Comparison of ENCODE assay signal across 20 cellular contexts in genomic region chr6:21309791-21310190, GRCh38.
A peak's percentile ranks its signal among the peaks of the same experiment; 100 is the strongest.
DNase-seq lines count a peak whose midpoint lies in the region; ATAC-seq and TF ChIP-seq lines count a peak whose summit lies in the region.
"Had no signal": no experiment of that assay in that cellular context is flagged by ENCODE, and none has a peak within 500 bp of the region (broad histone marks: within the 10 kb centered on the region; RNA-seq: fewer than 3 reads in every experiment).

No MANE protein-coding gene starts in this region.

- WGBS in right lobe of liver (ENCODE audit: insufficient coverage, low coverage, low lambda C conversion rate, missing lambda C conversion rate): 43% methylated on average over 11 of the region's 11 CpGs

- no peak overlapping the region for H3K9ac ChIP-seq in skeletal muscle satellite cell (ENCODE audit: low read depth, low read length)
- H3K9ac ChIP-seq: BLaER1 treated with 17β-estradiol and CSF1 and Interleukin-3, amounts not matched to agents 10 nM and 100 nM had no signal

- peaks cover 3% of the 10 kb centered on the region for H3K27me3 Mint-ChIP-seq in chondrocyte (ENCODE audit: low read depth)
- peaks cover 5% of the 10 kb centered on the region for H3K27me3 Mint-ChIP-seq in CD4-positive, alpha-beta T cell

- H3K9me3 ChIP-seq in right lobe of liver: no peaks in the 10 kb centered on the region
- H3K9me3 ChIP-seq in skeletal muscle satellite cell (replicated peaks; ENCODE audit: low read length): no peaks in the 10 kb centered on the region
- H3K9me3 ChIP-seq in CD4-positive, alpha-beta T cell (ENCODE audit: control insufficient read depth, low read length): no peaks in the 10 kb centered on the region
- H3K9me3 ChIP-seq: BLaER1 treated with 17β-estradiol and CSF1 and Interleukin-3, amounts not matched to agents 10 nM and 100 nM; pancreas had no signal

- no peaks in the 10 kb centered on the region for H3K27me3 ChIP-seq in right lobe of liver
- peaks cover 7% of the 10 kb centered on the region for H3K27me3 ChIP-seq in skeletal muscle satellite cell (ENCODE audit: control insufficient read depth, insufficient read depth, low read length)
- no peaks in the 10 kb centered on the region for H3K27me3 ChIP-seq in CD4-positive, alpha-beta T cell (ENCODE audit: control insufficient read depth, insufficient read depth, low read length)
- H3K27me3 ChIP-seq: BLaER1 treated with 17β-estradiol and CSF1 and Interleukin-3, amounts not matched to agents 10 nM and 100 nM; pancreas had no signal

- H3K4me3 ChIP-seq in right lobe of liver (peak overlapping the region in 2 of 3 donors; percentile 22 to 33), skeletal muscle satellite cell (ENCODE audit: low read length) (no peak overlapping the region)
- H3K4me3 ChIP-seq: BLaER1 treated with 17β-estradiol and CSF1 and Interleukin-3, amounts not matched to agents 10 nM and 100 nM; coronary artery; pancreas; skin epidermis had no signal

- TF ChIP-seq CTCF in chondrocyte (IDR thresholded peaks at IDR 0.05): no peak
- no peak for TF ChIP-seq CTCF in right lobe of liver (IDR thresholded peaks at IDR 0.05)
- TF ChIP-seq CTCF in CD4-positive, alpha-beta T cell (IDR thresholded peaks at IDR 0.05): no peak

- H3K4me3 Mint-ChIP-seq in chondrocyte (ENCODE audit: unreplicated experiment): peak overlapping the region; percentile 57
- no peak overlapping the region for H3K4me3 Mint-ChIP-seq in CD4-positive, alpha-beta T cell
- H3K4me3 Mint-ChIP-seq: activated CD4-positive, alpha-beta T cell treated with anti-CD3 and anti-CD28 coated beads for 36 hours had no signal

- peaks cover 4% of the 10 kb centered on the region for H3K4me1 Mint-ChIP-seq in chondrocyte (ENCODE audit: low read depth)
- no peaks in the 10 kb centered on the region for H3K4me1 Mint-ChIP-seq in CD4-positive, alpha-beta T cell (ENCODE audit: low read depth)
- H3K4me1 Mint-ChIP-seq: activated CD4-positive, alpha-beta T cell treated with anti-CD3 and anti-CD28 coated beads for 36 hours had no signal

- TF ChIP-seq POLR2A in right lobe of liver (IDR thresholded peaks at IDR 0.05): no peak

- no peak overlapping the region for H3K27ac ChIP-seq in right lobe of liver
- no peak overlapping the region for H3K27ac ChIP-seq in CD4-positive, alpha-beta T cell (ENCODE audit: low read depth, low read length)
- H3K27ac ChIP-seq: BLaER1 treated with 17β-estradiol and CSF1 and Interleukin-3, amounts not matched to agents 10 nM and 100 nM; coronary artery; pancreas; skin epidermis had no signal

- no peak overlapping the region for H3K27ac Mint-ChIP-seq in chondrocyte (ENCODE audit: unreplicated experiment)
- no peak overlapping the region for H3K27ac Mint-ChIP-seq in CD4-positive, alpha-beta T cell
- H3K27ac Mint-ChIP-seq: activated CD4-positive, alpha-beta T cell treated with anti-CD3 and anti-CD28 coated beads for 36 hours had no signal

- H3K4me2 ChIP-seq in skeletal muscle satellite cell (ENCODE audit: low read length): peak overlapping the region; percentile 34
- H3K4me2 ChIP-seq: BLaER1 treated with 17β-estradiol and CSF1 and Interleukin-3, amounts not matched to agents 10 nM and 100 nM had no signal

- peak; percentile 58 to 71 (median 62) for ATAC-seq in right lobe of liver
- ATAC-seq in CD4-positive, alpha-beta T cell (ENCODE audit: poor library complexity): no peak
- ATAC-seq: activated CD4-positive, alpha-beta T cell treated with anti-CD3 and anti-CD28 coated beads for 36 hours; pancreas; SK-N-SH treated with all-trans-retinoic acid at 6 μM for 48 hours had no signal

- POLR2A ChIA-PET in CD4-positive, alpha-beta T cell (lab: Charles Lee): no interaction called here

- H3K36me3 Mint-ChIP-seq in chondrocyte (ENCODE audit: low read depth): no peaks in the 10 kb centered on the region
- no peaks in the 10 kb centered on the region for H3K36me3 Mint-ChIP-seq in CD4-positive, alpha-beta T cell (ENCODE audit: low read depth)

- CTCF ChIA-PET in CD4-positive, alpha-beta T cell (lab: Charles Lee): interaction anchor here (0.6 kb wide), 1 partner anchor 177 kb away, joined by 3 read pairs; no protein-coding TSS in a partner anchor

- intact Hi-C loops in right lobe of liver (cut with DNase I): no loop called here
- intact Hi-C loops in CD4-positive, alpha-beta T cell (cut with DNase I, micrococcal nuclease): no loop called here

- H3K9me3 Mint-ChIP-seq in chondrocyte (ENCODE audit: low read depth): no peaks in the 10 kb centered on the region
- no peaks in the 10 kb centered on the region for H3K9me3 Mint-ChIP-seq in CD4-positive, alpha-beta T cell

- peaks cover 0 to 5% (median 0%) of the 10 kb centered on the region in 4 donors for H3K4me1 ChIP-seq in right lobe of liver
- H3K4me1 ChIP-seq in skeletal muscle satellite cell (ENCODE audit: control insufficient read depth, insufficient read depth, low read length): no peaks in the 10 kb centered on the region
- H3K4me1 ChIP-seq: BLaER1 treated with 17β-estradiol and CSF1 and Interleukin-3, amounts not matched to agents 10 nM and 100 nM; pancreas had no signal

- DNase-seq in NCI-H2227 (lab: John Stamatoyannopoulos, UW; ENCODE audit: unreplicated experiment) (peak; percentile 18), chondrocyte (ENCODE audit: low spot score) (no peak), right lobe of liver (no peak), SK-N-DZ (ENCODE audit: low spot score) (no peak), NCI-H1694 treated with DMSO at 0.1 percent for 48 hours (lab: John Stamatoyannopoulos, UW) (no peak)
- DNase-seq in CD4-positive, alpha-beta T cell: no peak
- DNase-seq in activated CD4-positive, alpha-beta T cell treated with anti-CD3 and anti-CD28 coated beads, Interleukin-2, amount 50 U/mL, for 48 hours: no peak
- DNase-seq: activated CD4-positive, alpha-beta T cell treated with anti-CD3 and anti-CD28 coated beads for 36 hours; activated CD8-positive, alpha-beta memory T cell treated with anti-CD3 and anti-CD28 coated beads, Interleukin-2, amount 50 U/mL, for 48 hours; activated gamma-delta T cell treated with Interleukin-2 at 50 U/mL for 16 hours; NCI-H1436 treated with DMSO at 0.1 percent for 48 hours; NCI-H226; NK-92 treated with Interleukin-12 subunit alpha and Interleukin-12 subunit beta, amount 100 ng/mL, for 24 hours; pancreas; stimulated activated CD4-positive, alpha-beta T cell treated with anti-CD3 and anti-CD28 coated beads, Interleukin-4, amount 100 ng/mL, for 24 hours had no signal

- H3K36me3 ChIP-seq in right lobe of liver (no peaks in the 10 kb centered on the region), skeletal muscle satellite cell (ENCODE audit: insufficient read depth, low read length) (no peaks in the 10 kb centered on the region)
- H3K36me3 ChIP-seq: BLaER1 treated with 17β-estradiol and CSF1 and Interleukin-3, amounts not matched to agents 10 nM and 100 nM; pancreas had no signal
